In genomic region chr3:139597947-139598346, GRCh38 we compare ENCODE assay signal across 18 cellular contexts. TPM values are rescaled to one million over a fixed set of nuclear protein-coding genes. Genes with fewer than 3 reads are reported as not detected.
"Had no signal": no experiment of that assay in that cellular context is flagged by ENCODE, and none has a peak within 500 bp of the region (broad histone marks: within the 10 kb centered on the region; RNA-seq: fewer than 3 reads in every experiment).

No MANE protein-coding gene starts in this region.

- H3K36me3 ChIP-seq: adrenal gland, neutrophil, upper lobe of right lung, WERI-Rb-1 had no signal

- H3K4me3 ChIP-seq: adrenal gland, upper lobe of right lung had no signal

- H3K4me1 ChIP-seq: adrenal gland, upper lobe of right lung had no signal

- H3K9me3 ChIP-seq: adrenal gland, neutrophil, upper lobe of right lung had no signal

- DNase-seq: activated CD4-positive, alpha-beta T cell treated with anti-CD3 and anti-CD28 coated beads for 1 hour; activated effector memory CD4-positive, alpha-beta T cell treated with anti-CD3 and anti-CD28 coated beads, Interleukin-2, amount 50 U/mL, for 16 hours; activated T-cell treated with anti-CD3 and anti-CD28 coated beads, Interleukin-2, amount 50 U/mL, for 72 hours; adrenal gland; foreskin melanocyte; glutamatergic neuron; stimulated activated CD4-positive, alpha-beta T cell treated with anti-CD3 and anti-CD28 coated beads, Interleukin-12 subunit alpha, Interleukin-12 subunit beta, amount 100 ng/mL, for 4 hours; stimulated activated CD4-positive, alpha-beta T cell treated with anti-CD3 and anti-CD28 coated beads, Interleukin-1b, Interleukin-23, amount 100 ng/mL, for 48 hours; stimulated activated CD8-positive, alpha-beta memory T cell treated with anti-CD3 and anti-CD28 coated beads, Interleukin-4, amount 100 ng/mL, for 48 hours; stimulated activated naive CD4-positive, alpha-beta T cell; SW 1271; T-helper 2 cell; upper lobe of right lung; WERI-Rb-1 had no signal

- ATAC-seq: activated naive CD4-positive, alpha-beta T cell treated with anti-CD3 and anti-CD28 coated beads, Interleukin-2, amount 50 U/mL, for 72 hours; activated T-cell treated with anti-CD3 and anti-CD28 coated beads, Interleukin-2, amount 50 U/mL, for 72 hours; upper lobe of right lung had no signal

- H3K27me3 ChIP-seq: adrenal gland, neutrophil, upper lobe of right lung had no signal

- H3K27ac ChIP-seq: adrenal gland, neutrophil, upper lobe of right lung, WERI-Rb-1 had no signal

RNA-seq across cellular contexts. Expression of gene RBP1, which starts 58.4 kb away (rescaled TPM):
- total RNA-seq: activated CD8-positive, alpha-beta memory T cell treated with anti-CD3 and anti-CD28 coated beads for 36 hours; activated naive CD4-positive, alpha-beta T cell treated with anti-CD3 and anti-CD28 coated beads, Interleukin-2, amount 50 U/mL, for 72 hours; activated T-cell treated with anti-CD3 and anti-CD28 coated beads, Interleukin-2, amount 50 U/mL, for 72 hours; natural killer cell treated with Interleukin-12 subunit alpha and Interleukin-12 subunit beta and Interleukin-15 and Interleukin-18, amount 100 ng/mL, for 72 hours had no signal
